ENCODE assay signal across 17 cellular contexts in genomic region chr6:5787054-5787720, GRCh38.
"Had no signal": no experiment of that assay in that cellular context is flagged by ENCODE, and none has a peak within 500 bp of the region (broad histone marks: within the 10 kb centered on the region; RNA-seq: fewer than 3 reads in every experiment).

No MANE protein-coding gene starts in this region.

- H3K9me3 ChIP-seq: body of pancreas, gastroesophageal sphincter, left lung, pancreas, testis had no signal

- DNase-seq: activated CD4-positive, alpha-beta memory T cell treated with anti-CD3 and anti-CD28 coated beads for 36 hours; activated naive CD4-positive, alpha-beta T cell treated with anti-CD3 and anti-CD28 coated beads for 36 hours; amniotic stem cell; body of pancreas; central memory CD4-positive, alpha-beta T cell; cortex of kidney; effector CD8-positive, alpha-beta T cell; left lung; pancreas; stimulated activated CD4-positive, alpha-beta T cell treated with anti-CD3 and anti-CD28 coated beads, Interleukin-4, amount 100 ng/mL, for 1 hour; stimulated activated CD8-positive, alpha-beta memory T cell treated with anti-CD3 and anti-CD28 coated beads, Interleukin-4, amount 100 ng/mL, for 48 hours; testis had no signal

- H3K9me3 Mint-ChIP-seq: activated CD4-positive, alpha-beta memory T cell treated with anti-CD3 and anti-CD28 coated beads for 36 hours; activated naive CD4-positive, alpha-beta T cell treated with anti-CD3 and anti-CD28 coated beads for 36 hours; activated T-helper 17 cell treated with anti-CD3 and anti-CD28 coated beads, Interleukin-2, amount 50 U/mL, for 72 hours; memory B cell; stimulated activated naive CD8-positive, alpha-beta T cell treated with anti-CD3 and anti-CD28 coated beads, Interleukin-15, Interleukin-2, amounts not matched to agents 100 ng/mL and 50 ng/mL, for 24 hours had no signal

- H3K36me3 ChIP-seq: gastroesophageal sphincter, left lung, pancreas had no signal

- H3K27me3 ChIP-seq: body of pancreas, gastroesophageal sphincter, left lung, pancreas, testis had no signal

- ATAC-seq: activated T-helper 17 cell treated with anti-CD3 and anti-CD28 coated beads, Interleukin-2, amount 50 U/mL, for 72 hours; body of pancreas; gastroesophageal sphincter; left lung; pancreas had no signal

- H3K4me3 ChIP-seq: body of pancreas, gastroesophageal sphincter, left lung, pancreas, testis had no signal

- H3K27me3 Mint-ChIP-seq: activated CD4-positive, alpha-beta memory T cell treated with anti-CD3 and anti-CD28 coated beads for 36 hours; activated T-helper 17 cell treated with anti-CD3 and anti-CD28 coated beads, Interleukin-2, amount 50 U/mL, for 72 hours; memory B cell; stimulated activated naive CD8-positive, alpha-beta T cell treated with anti-CD3 and anti-CD28 coated beads, Interleukin-15, Interleukin-2, amounts not matched to agents 100 ng/mL and 50 ng/mL, for 24 hours had no signal

- H3K27ac Mint-ChIP-seq: activated CD4-positive, alpha-beta memory T cell treated with anti-CD3 and anti-CD28 coated beads for 36 hours; activated naive CD4-positive, alpha-beta T cell treated with anti-CD3 and anti-CD28 coated beads for 36 hours; activated T-helper 17 cell treated with anti-CD3 and anti-CD28 coated beads, Interleukin-2, amount 50 U/mL, for 72 hours; memory B cell; stimulated activated naive CD8-positive, alpha-beta T cell treated with anti-CD3 and anti-CD28 coated beads, Interleukin-15, Interleukin-2, amounts not matched to agents 100 ng/mL and 50 ng/mL, for 24 hours had no signal

- H3K4me3 Mint-ChIP-seq: activated CD4-positive, alpha-beta memory T cell treated with anti-CD3 and anti-CD28 coated beads for 36 hours; activated naive CD4-positive, alpha-beta T cell treated with anti-CD3 and anti-CD28 coated beads for 36 hours; activated T-helper 17 cell treated with anti-CD3 and anti-CD28 coated beads, Interleukin-2, amount 50 U/mL, for 72 hours; memory B cell; neural crest cell; stimulated activated naive CD8-positive, alpha-beta T cell treated with anti-CD3 and anti-CD28 coated beads, Interleukin-15, Interleukin-2, amounts not matched to agents 100 ng/mL and 50 ng/mL, for 24 hours had no signal

- H3K4me1 Mint-ChIP-seq: activated T-helper 17 cell treated with anti-CD3 and anti-CD28 coated beads, Interleukin-2, amount 50 U/mL, for 72 hours had no signal

- H3K4me1 ChIP-seq: body of pancreas, left lung, pancreas, testis had no signal

- H3K27ac ChIP-seq: body of pancreas, gastroesophageal sphincter, left lung, pancreas, testis had no signal
